17 cellular contexts compared by ENCODE assay signal in genomic region chr1:237033804-237034203, GRCh38. TPM values are rescaled to one million over a fixed set of nuclear protein-coding genes. Genes with fewer than 3 reads are reported as not detected.
DNase-seq lines count a peak whose midpoint lies in the region; TF ChIP-seq lines count a peak whose summit lies in the region.
"Had no signal": no experiment of that assay in that cellular context is flagged by ENCODE, and none has a peak within 500 bp of the region (broad histone marks: within the 10 kb centered on the region; RNA-seq: fewer than 3 reads in every experiment).

No MANE protein-coding gene starts in this region.

- H3K4me1 Mint-ChIP-seq in CD4-positive, alpha-beta memory T cell, result no peaks in the 10 kb centered on the region

- no peak overlapping the region for H3K4me3 ChIP-seq in left ventricle myocardium inferior
- H3K4me3 ChIP-seq in ascending aorta, result no peak overlapping the region
- H3K4me3 ChIP-seq in coronary artery, result no peak overlapping the region
- no peak overlapping the region for H3K4me3 ChIP-seq in tibial artery
- no peak overlapping the region for H3K4me3 ChIP-seq in CD4-positive, alpha-beta memory T cell (ENCODE audit: low read length in 2 of 2)
- H3K4me3 ChIP-seq: HAP-1 had no signal

- H3K9me3 Mint-ChIP-seq in CD4-positive, alpha-beta memory T cell, result peaks cover 0 to 4% (median 0%) of the 10 kb centered on the region in 8 donors
- H3K9me3 Mint-ChIP-seq: CD8-positive, alpha-beta T cell had no signal

- H3K9me3 ChIP-seq in left ventricle myocardium inferior (replicated peaks) (no peaks in the 10 kb centered on the region), ascending aorta (no peaks in the 10 kb centered on the region), tibial artery (no peaks in the 10 kb centered on the region)
- no peaks in the 10 kb centered on the region for H3K9me3 ChIP-seq in CD4-positive, alpha-beta memory T cell (ENCODE audit: control insufficient read depth in 1 of 2, low read length in 2 of 2)
- H3K9me3 ChIP-seq: Caco-2, HAP-1 had no signal

- H3K27ac Mint-ChIP-seq in CD4-positive, alpha-beta memory T cell, result no peak overlapping the region
- H3K27ac Mint-ChIP-seq: CD8-positive, alpha-beta T cell; HFFc6 had no signal

- DNase-seq in left ventricle myocardium inferior (no peak), cardiac septum (ENCODE audit: low spot score) (no peak), ascending aorta (ENCODE audit: low spot score in 2 of 2) (no peak), coronary artery (ENCODE audit: low spot score) (no peak), tibial artery (no peak)
- no peak for DNase-seq in CD4-positive, alpha-beta memory T cell
- DNase-seq: C1 segment of cervical spinal cord; Caco-2; CD8-positive, alpha-beta T cell; DMS153; DND-41; GOT3; HFFc6 had no signal

- no peak overlapping the region for H3K4me3 Mint-ChIP-seq in CD4-positive, alpha-beta memory T cell
- H3K4me3 Mint-ChIP-seq: CD8-positive, alpha-beta T cell; HFFc6 had no signal

- TF ChIP-seq CTCF in left ventricle myocardium inferior (IDR thresholded peaks at IDR 0.05; ENCODE audit: borderline replicate concordance), result no peak
- TF ChIP-seq CTCF in ascending aorta (IDR thresholded peaks at IDR 0.05), result no peak
- no peak for TF ChIP-seq CTCF in coronary artery (IDR thresholded peaks at IDR 0.05)
- no peak for TF ChIP-seq CTCF in tibial artery (IDR thresholded peaks at IDR 0.05)

- no peaks in the 10 kb centered on the region for H3K36me3 ChIP-seq in left ventricle myocardium inferior
- no peaks in the 10 kb centered on the region for H3K36me3 ChIP-seq in ascending aorta
- no peaks in the 10 kb centered on the region for H3K36me3 ChIP-seq in tibial artery
- no peaks in the 10 kb centered on the region for H3K36me3 ChIP-seq in CD4-positive, alpha-beta memory T cell (ENCODE audit: insufficient read depth, low read length)
- H3K36me3 ChIP-seq: HAP-1 had no signal

- peaks cover 57% of the 10 kb centered on the region for H3K4me1 ChIP-seq in left ventricle myocardium inferior
- peaks cover 4 to 27% of the 10 kb centered on the region in 2 donors for H3K4me1 ChIP-seq in ascending aorta
- H3K4me1 ChIP-seq in tibial artery, result peaks cover 0 to 67% (median 24%) of the 10 kb centered on the region in 4 donors
- no peaks in the 10 kb centered on the region for H3K4me1 ChIP-seq in CD4-positive, alpha-beta memory T cell (ENCODE audit: insufficient read depth, low read length)
- H3K4me1 ChIP-seq: HAP-1 had no signal

- intact Hi-C loops in left ventricle myocardium inferior (cut with micrococcal nuclease) (no loop called here), cardiac septum (cut with DNase I) (no loop called here), ascending aorta (cut with DNase I) (no loop called here), tibial artery (cut with DNase I; ENCODE audit: low total_unique reads) (no loop called here)
- intact Hi-C loops in CD4-positive, alpha-beta memory T cell (cut with micrococcal nuclease), result no loop called here

- POLR2A ChIA-PET in CD4-positive, alpha-beta memory T cell (lab: Charles Lee; ENCODE audit: partially characterized antibody), result no interaction called here

- H3K27me3 ChIP-seq in left ventricle myocardium inferior (ENCODE audit: low read depth) (no peaks in the 10 kb centered on the region), ascending aorta (no peaks in the 10 kb centered on the region), tibial artery (no peaks in the 10 kb centered on the region)
- no peaks in the 10 kb centered on the region for H3K27me3 ChIP-seq in CD4-positive, alpha-beta memory T cell (ENCODE audit: insufficient read depth, low read length)

- H3K36me3 Mint-ChIP-seq in CD4-positive, alpha-beta memory T cell, result no peaks in the 10 kb centered on the region
- H3K36me3 Mint-ChIP-seq: CD8-positive, alpha-beta T cell had no signal

- peak overlapping the region; percentile 90 for H3K27ac ChIP-seq in left ventricle myocardium inferior (replicated peaks)
- H3K27ac ChIP-seq in ascending aorta, result peak overlapping the region; percentile 53 to 77
- peak overlapping the region; percentile 16 to 86 for H3K27ac ChIP-seq in coronary artery
- peak overlapping the region; percentile 83 to 88 for H3K27ac ChIP-seq in tibial artery
- no peak overlapping the region for H3K27ac ChIP-seq in CD4-positive, alpha-beta memory T cell (ENCODE audit: low read depth, low read length)

- CTCF ChIA-PET in CD4-positive, alpha-beta memory T cell (lab: Charles Lee; ENCODE audit: partially characterized antibody), result no interaction called here

- H3K27me3 Mint-ChIP-seq in CD4-positive, alpha-beta memory T cell, result peaks cover 11 to 15% of the 10 kb centered on the region in 2 donors

RNA-seq across cellular contexts. Expression of gene RYR2, which starts 8.2 kb away (rescaled TPM):
- total RNA-seq in left ventricle myocardium inferior (783 TPM), cardiac septum (572 TPM), ascending aorta (15.2 TPM)
- not detected for total RNA-seq in CD4-positive, alpha-beta memory T cell
- polyA plus RNA-seq in CD4-positive, alpha-beta memory T cell, result not detected
- total RNA-seq: CD8-positive, alpha-beta T cell had no signal
- polyA plus RNA-seq: BJ had no signal

RNA-seq across cellular contexts. Expression of gene MT1HL1, which starts 29.6 kb away (rescaled TPM):
- not detected for total RNA-seq in left ventricle myocardium inferior
- total RNA-seq in cardiac septum, result not detected
- total RNA-seq in ascending aorta, result not detected
- total RNA-seq in CD4-positive, alpha-beta memory T cell, result not detected
- polyA plus RNA-seq in CD4-positive, alpha-beta memory T cell, result not detected
- total RNA-seq: A172; A673; Caco-2; CD8-positive, alpha-beta T cell; HFFc6 had no signal
- polyA plus RNA-seq: BJ had no signal

Comparison
In these comparisons a context has a peak if more than half of its experiments do, and no peak if none do; other contexts are left out.
1. RNA of gene RYR2, which starts 8.2 kb away (total RNA-seq): 783 TPM in left ventricle myocardium inferior (single experiment) and 572 TPM in cardiac septum (single experiment); 15.2 TPM in ascending aorta (single experiment) and not detected in CD4-positive, alpha-beta memory T cell; every median in the first group is over 10 times any median in the second.